In the genomic region with DNA sequence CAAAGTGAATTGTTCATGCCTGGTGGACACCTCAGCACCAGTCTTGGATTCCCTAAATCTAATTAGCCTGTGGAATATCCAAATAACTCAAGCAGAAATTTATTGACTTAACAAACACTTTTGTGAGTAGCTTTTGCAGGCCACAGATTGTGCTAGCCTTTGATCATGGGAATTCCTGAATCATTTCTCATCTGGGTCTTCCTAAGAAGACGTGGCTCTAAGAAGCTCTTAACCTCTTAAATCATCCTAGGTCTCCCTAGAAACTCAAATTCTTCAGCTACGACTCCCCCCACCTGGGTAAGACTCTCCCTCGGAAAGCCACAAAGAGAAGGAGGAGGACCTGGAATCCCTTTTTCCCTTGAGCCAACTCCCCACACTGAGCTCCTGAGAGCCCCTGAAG, we compare ENCODE assay signal across 19 cellular contexts. TPM values are rescaled to one million over a fixed set of nuclear protein-coding genes. Genes with fewer than 3 reads are reported as not detected.
A peak's percentile ranks its signal among the peaks of the same experiment; 100 is the strongest.
DNase-seq lines count a peak whose midpoint lies in the region; ATAC-seq, FAIRE-seq and TF ChIP-seq lines count a peak whose summit lies in the region.
"Had no signal": no experiment of that assay in that cellular context is flagged by ENCODE, and none has a peak within 500 bp of the region (broad histone marks: within the 10 kb centered on the region; RNA-seq: fewer than 3 reads in every experiment).

No MANE protein-coding gene starts in this region.

- no peaks in the 10 kb centered on the region for H3K36me3 Mint-ChIP-seq in activated T-helper 17 cell treated with anti-CD3 and anti-CD28 coated beads, Interleukin-2, amount 50 U/mL, for 72 hours (ENCODE audit: low read depth)
- H3K36me3 Mint-ChIP-seq: activated naive CD8-positive, alpha-beta T cell treated with anti-CD3 and anti-CD28 coated beads for 36 hours; IgD-negative memory B cell had no signal

- H4K8ac ChIP-seq in mesendoderm (ENCODE audit: low read depth, low read length), result no peak overlapping the region

- no peak overlapping the region for H3K4me2 ChIP-seq in mesendoderm (ENCODE audit: low read length)

- no peaks in the 10 kb centered on the region for H3K27me3 Mint-ChIP-seq in activated T-helper 17 cell treated with anti-CD3 and anti-CD28 coated beads, Interleukin-2, amount 50 U/mL, for 72 hours
- H3K27me3 Mint-ChIP-seq: activated naive CD8-positive, alpha-beta T cell treated with anti-CD3 and anti-CD28 coated beads for 36 hours had no signal

- H3K4me3 Mint-ChIP-seq in activated T-helper 17 cell treated with anti-CD3 and anti-CD28 coated beads, Interleukin-2, amount 50 U/mL, for 72 hours, result no peak overlapping the region
- H3K4me3 Mint-ChIP-seq: activated naive CD8-positive, alpha-beta T cell treated with anti-CD3 and anti-CD28 coated beads for 36 hours; IgD-negative memory B cell; T-helper 1 cell treated with Interleukin-12 subunit alpha and Interleukin-12 subunit beta and Interleukin-4 antibody, amounts not matched to agents 30 μg/mL and 1 μg/mL, for 36 hours had no signal

- no peak overlapping the region for H3K56ac ChIP-seq in mesendoderm (ENCODE audit: low read length)

- ATAC-seq in left colon (no peak), HG02884 (IDR thresholded peaks at IDR 0.05; ENCODE audit: unreplicated experiment) (no peak)
- ATAC-seq in activated T-helper 17 cell treated with anti-CD3 and anti-CD28 coated beads, Interleukin-2, amount 50 U/mL, for 72 hours (replicated peaks), result no peak
- ATAC-seq: esophagus mucosa had no signal

- TF ChIP-seq CTCF in AG10803 (conservative IDR thresholded peaks at IDR 0.05; ENCODE audit: low read length) (no peak), bronchial epithelial cell (IDR thresholded peaks at IDR 0.05; ENCODE audit: insufficient read depth, low read length, severe bottlenecking) (no peak)

- H4K5ac ChIP-seq in mesendoderm (ENCODE audit: low read length), result no peak overlapping the region

- no peak overlapping the region for H3K23ac ChIP-seq in mesendoderm (ENCODE audit: low read length)

- H3K4me1 Mint-ChIP-seq in activated T-helper 17 cell treated with anti-CD3 and anti-CD28 coated beads, Interleukin-2, amount 50 U/mL, for 72 hours, result no peaks in the 10 kb centered on the region
- H3K4me1 Mint-ChIP-seq: IgD-negative memory B cell had no signal

- H3K36me3 ChIP-seq in bronchial epithelial cell (ENCODE audit: control insufficient read depth, insufficient read depth, low read length) (no peaks in the 10 kb centered on the region), mesendoderm (ENCODE audit: control insufficient read depth, insufficient read depth, low read length) (no peaks in the 10 kb centered on the region)

- H2AK5ac ChIP-seq in mesendoderm (ENCODE audit: low read length), result no peak overlapping the region

- H3K27me3 ChIP-seq in bronchial epithelial cell (ENCODE audit: control insufficient read depth, insufficient read depth, low read length) (no peaks in the 10 kb centered on the region), mesendoderm (ENCODE audit: insufficient read depth, low read length, poor library complexity) (no peaks in the 10 kb centered on the region)

- FAIRE-seq in bronchial epithelial cell (lab: Jason Lieb, UNC), result no peak
- FAIRE-seq: GM12891 had no signal

- no peak overlapping the region for H2BK120ac ChIP-seq in mesendoderm (ENCODE audit: low read depth, low read length)

- no CpG with 5 or more reads among the region's 3 CpGs for WGBS in mesendoderm (ENCODE audit: extremely low coverage, insufficient coverage, low lambda C conversion rate)

- no peak overlapping the region for H3K27ac ChIP-seq in mesendoderm (ENCODE audit: low read depth, low read length)
- H3K27ac ChIP-seq: coronary artery had no signal

- no peaks in the 10 kb centered on the region for H3K79me2 ChIP-seq in mesendoderm (ENCODE audit: control insufficient read depth, insufficient read depth, low read length)

- H3K9ac ChIP-seq in mesendoderm (ENCODE audit: low read length), result no peak overlapping the region

- H3K18ac ChIP-seq in mesendoderm (ENCODE audit: low read length), result no peak overlapping the region

- H3K4me3 ChIP-seq in AG10803 (ENCODE audit: low read length) (no peak overlapping the region), bronchial epithelial cell (ENCODE audit: low read depth, low read length) (no peak overlapping the region), mesendoderm (ENCODE audit: low read length) (no peak overlapping the region)
- H3K4me3 ChIP-seq: coronary artery had no signal

- no peaks in the 10 kb centered on the region for H3K79me1 ChIP-seq in mesendoderm (ENCODE audit: low read length)

- H2BK5ac ChIP-seq in mesendoderm (ENCODE audit: low read length), result no peak overlapping the region

- peak; percentile 70 for DNase-seq in AG10803 (ENCODE audit: low read depth)
- DNase-seq in LHCN-M2 (ENCODE audit: low read depth), result peak; percentile 10
- peak; percentile 39 for DNase-seq in bronchial epithelial cell (ENCODE audit: low read depth)
- peak; percentile 60 for DNase-seq in mesendoderm
- no peak for DNase-seq in left colon
- DNase-seq in DMS53 treated with DMSO at 0.1 percent for 48 hours (lab: John Stamatoyannopoulos, UW; ENCODE audit: unreplicated experiment), result no peak
- DNase-seq: activated naive CD8-positive, alpha-beta T cell treated with anti-CD3 and anti-CD28 coated beads for 36 hours; AML-193; DMS79 treated with DMSO at 0.1 percent for 48 hours; NCI-H146; NCI-H524; posterior cingulate gyrus had no signal

- no peaks in the 10 kb centered on the region for H3K9me3 Mint-ChIP-seq in activated T-helper 17 cell treated with anti-CD3 and anti-CD28 coated beads, Interleukin-2, amount 50 U/mL, for 72 hours
- H3K9me3 Mint-ChIP-seq: activated naive CD8-positive, alpha-beta T cell treated with anti-CD3 and anti-CD28 coated beads for 36 hours; IgD-negative memory B cell; T-helper 1 cell treated with Interleukin-12 subunit alpha and Interleukin-12 subunit beta and Interleukin-4 antibody, amounts not matched to agents 30 μg/mL and 1 μg/mL, for 36 hours had no signal

- no peaks in the 10 kb centered on the region for H3K4me1 ChIP-seq in mesendoderm (ENCODE audit: control insufficient read depth, low read depth, low read length)

- intact Hi-C loops in left colon (cut with DNase I, micrococcal nuclease), result no loop called here

- no peak overlapping the region for H3K27ac Mint-ChIP-seq in activated T-helper 17 cell treated with anti-CD3 and anti-CD28 coated beads, Interleukin-2, amount 50 U/mL, for 72 hours
- H3K27ac Mint-ChIP-seq: activated naive CD8-positive, alpha-beta T cell treated with anti-CD3 and anti-CD28 coated beads for 36 hours; IgD-negative memory B cell; T-helper 1 cell treated with Interleukin-12 subunit alpha and Interleukin-12 subunit beta and Interleukin-4 antibody, amounts not matched to agents 30 μg/mL and 1 μg/mL, for 36 hours had no signal

- H3K4ac ChIP-seq in mesendoderm (ENCODE audit: low read depth, low read length), result no peak overlapping the region

- H2BK15ac ChIP-seq in mesendoderm (replicated peaks; ENCODE audit: low read depth), result no peak overlapping the region

RNA-seq across cellular contexts. Expression of a gene that starts 53.8 kb away (rescaled TPM):
- total RNA-seq in LHCN-M2 (2014; rRNA removed), result 24.2 and 28.0 TPM in 2 replicates
- 16.0 TPM for polyA plus RNA-seq in LHCN-M2 (2012)
- total RNA-seq in bronchial epithelial cell, result 20.3 and 20.6 TPM in 2 replicates
- 12.9 TPM for polyA plus RNA-seq in mesendoderm (2013, experiment 1 of 2)
- polyA plus RNA-seq in mesendoderm (2013, experiment 2 of 2), result 13.6 TPM
- total RNA-seq in left colon, result 10 to 100 TPM; 27.0 to 28.7 TPM
- total RNA-seq in activated T-helper 17 cell treated with anti-CD3 and anti-CD28 coated beads, Interleukin-2, amount 50 U/mL, for 72 hours, result 10 to 100 TPM in 1 of 2 donors, 1 to 10 TPM in 1; 8.2 to 11.0 TPM

Comparison
In these comparisons a context has a peak if more than half of its experiments do, and no peak if none do; other contexts are left out.
1. DNase-seq: peak in AG10803 (single experiment), LHCN-M2 (single experiment), bronchial epithelial cell (single experiment) and mesendoderm (single experiment); none in left colon (0 of 2) and DMS53 treated with DMSO at 0.1 percent for 48 hours (single experiment).